11 cellular contexts compared by ENCODE assay signal in genomic region chr10:61181832-61182231, GRCh38.
"Had no signal": no experiment of that assay in that cellular context is flagged by ENCODE, and none has a peak within 500 bp of the region (broad histone marks: within the 10 kb centered on the region; RNA-seq: fewer than 3 reads in every experiment).

No MANE protein-coding gene starts in this region.

- H3K9me3 ChIP-seq: HAP-1 had no signal

- H2AFZ ChIP-seq: GM23248, GM23338 had no signal

- H3K9ac ChIP-seq: GM23248 had no signal

- H3K4me3 ChIP-seq: GM23248, GM23338, HAP-1 had no signal

- ATAC-seq: GM23338, HCT116 had no signal

- H3K27ac Mint-ChIP-seq: GM23338, H9, HFFc6 had no signal

- H3K4me1 Mint-ChIP-seq: GM23338 had no signal

- FAIRE-seq: H1, H54 had no signal

- H3K4me3 Mint-ChIP-seq: GM23338, H9, HFFc6 had no signal

- H3K4me2 ChIP-seq: GM23338 had no signal

- H3K36me3 ChIP-seq: HAP-1 had no signal

- H3K27ac ChIP-seq: GM23248 had no signal

- H3K9me3 Mint-ChIP-seq: GM23338, H9, HFFc6 had no signal

- DNase-seq: GM23248, GOT3, H7, H9, HCEC 1CT, HFFc6 had no signal
